Comparison of ENCODE assay signal across 19 cellular contexts in the genomic region with DNA sequence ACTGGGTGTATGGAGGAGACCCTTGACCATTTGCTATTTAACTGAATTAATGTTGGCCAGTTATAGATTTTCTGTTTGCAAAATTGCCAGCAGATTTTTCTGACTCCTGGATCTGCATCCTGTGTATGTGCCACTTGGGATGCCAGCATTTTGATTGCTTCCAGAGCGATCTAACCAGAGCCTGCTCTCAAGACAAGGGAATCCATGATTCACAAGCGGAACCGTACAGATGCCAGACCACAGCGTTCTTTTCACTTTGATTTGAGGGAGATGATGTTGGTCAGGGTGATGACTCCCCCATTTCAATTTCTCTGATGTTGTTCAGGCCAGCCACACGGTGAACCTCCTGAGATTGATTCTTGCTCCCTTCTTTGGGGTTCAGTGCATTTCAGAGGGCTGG.
DNase-seq lines count a peak whose midpoint lies in the region; ATAC-seq and TF ChIP-seq lines count a peak whose summit lies in the region.
"Had no signal": no experiment of that assay in that cellular context is flagged by ENCODE, and none has a peak within 500 bp of the region (broad histone marks: within the 10 kb centered on the region; RNA-seq: fewer than 3 reads in every experiment).

No MANE protein-coding gene starts in this region.

- intact Hi-C loops in left colon (cut with DNase I, micrococcal nuclease) (no loop called here), mucosa of descending colon (cut with DNase I, micrococcal nuclease) (no loop called here)

- H3K4me1 ChIP-seq in mucosa of descending colon (ENCODE audit: low read depth): no peaks in the 10 kb centered on the region
- H3K4me1 ChIP-seq: HAP-1, Peyer's patch had no signal

- H3K4me3 ChIP-seq in fibroblast of mammary gland (ENCODE audit: control insufficient read depth, low read depth, low read length) (no peak overlapping the region), mucosa of descending colon (no peak overlapping the region)
- H3K4me3 ChIP-seq: BLaER1 treated with 17β-estradiol and CSF1 and Interleukin-3, amounts not matched to agents 10 nM and 100 nM; GM12878; HAP-1; Peyer's patch had no signal

- no peaks in the 10 kb centered on the region for H3K36me3 ChIP-seq in mucosa of descending colon (ENCODE audit: low read depth)
- H3K36me3 ChIP-seq: BLaER1 treated with 17β-estradiol and CSF1 and Interleukin-3, amounts not matched to agents 10 nM and 100 nM; HAP-1; Peyer's patch had no signal

- no peaks in the 10 kb centered on the region for H3K9me3 ChIP-seq in mucosa of descending colon
- H3K9me3 ChIP-seq: BLaER1 treated with 17β-estradiol and CSF1 and Interleukin-3, amounts not matched to agents 10 nM and 100 nM; HAP-1; Peyer's patch had no signal

- TF ChIP-seq CTCF in fibroblast of mammary gland (conservative IDR thresholded peaks at IDR 0.05; ENCODE audit: control insufficient read depth, insufficient read depth, low read depth, low read length) (no peak), mucosa of descending colon (IDR thresholded peaks at IDR 0.05) (no peak)

- peak; percentile 41 for DNase-seq in EL
- peak; percentile 84 for DNase-seq in RPMI7951 (ENCODE audit: low read depth)
- DNase-seq in fibroblast of mammary gland (ENCODE audit: low read depth): peak; percentile 52
- peak; percentile 86 for DNase-seq in stromal cell of bone marrow (ENCODE audit: low read depth)
- no peak for DNase-seq in left colon
- no peak for DNase-seq in mucosa of descending colon
- DNase-seq: CD8-positive, alpha-beta T cell; DMS79 treated with DMSO at 0.1 percent for 48 hours; Kasumi-1; NCI-H1105; NCI-H1694; NCI-H2081 treated with DMSO at 0.1 percent for 48 hours; NCI-H446 treated with DMSO at 0.1 percent for 48 hours; Peyer's patch had no signal

- ATAC-seq in left colon (no peak), HG03521 (IDR thresholded peaks at IDR 0.05; ENCODE audit: unreplicated experiment) (no peak), mucosa of descending colon (no peak)
- ATAC-seq: CD8-positive, alpha-beta T cell; GM12878; Right ventricle myocardium inferior had no signal

Comparison
In these comparisons a context has a peak if more than half of its experiments do, and no peak if none do; other contexts are left out.
1. DNase-seq: peak in EL (single experiment), RPMI7951 (single experiment), fibroblast of mammary gland (single experiment) and stromal cell of bone marrow (single experiment); none in left colon (0 of 2) and mucosa of descending colon (0 of 3).